8 cellular contexts compared by ENCODE assay signal in genomic region chr1:26035203-26035958, GRCh38. TPM values are rescaled to one million over a fixed set of nuclear protein-coding genes. Genes with fewer than 3 reads are reported as not detected.
A peak's percentile ranks its signal among the peaks of the same experiment; 100 is the strongest.
DNase-seq lines count a peak whose midpoint lies in the region; ATAC-seq lines count a peak whose summit lies in the region.

No MANE protein-coding gene starts in this region.

- H3K36me3 ChIP-seq in CD4-positive, CD25-positive, alpha-beta regulatory T cell (ENCODE audit: control insufficient read depth, insufficient read depth, low read length): no peaks in the 10 kb centered on the region
- no peaks in the 10 kb centered on the region for H3K36me3 ChIP-seq in mesenchymal stem cell (ENCODE audit: control insufficient read depth in 1 of 2, insufficient read depth in 2 of 2, low read depth in 1 of 2, low read length in 2 of 2)

- peaks cover 18% of the 10 kb centered on the region for H3K4me1 ChIP-seq in CD4-positive, CD25-positive, alpha-beta regulatory T cell (ENCODE audit: control insufficient read depth, insufficient read depth, low read length, poor library complexity, severe bottlenecking)
- H3K4me1 ChIP-seq in mesenchymal stem cell (ENCODE audit: control insufficient read depth, insufficient read depth, low read depth, low read length): peaks cover 19% of the 10 kb centered on the region

- peak overlapping the region in 1 of 2 experiments; percentile 61 for H2BK12ac ChIP-seq in mesenchymal stem cell (ENCODE audit: low read length in 2 of 2)

- no peaks in the 10 kb centered on the region for H3K36me3 Mint-ChIP-seq in CD4-positive, CD25-positive, alpha-beta regulatory T cell
- peaks cover 14% of the 10 kb centered on the region for H3K36me3 Mint-ChIP-seq in effector memory CD8-positive, alpha-beta T cell (ENCODE audit: insufficient read depth)

- DNase-seq in CD4-positive, CD25-positive, alpha-beta regulatory T cell: peak; percentile 90 to 93 (median 91)
- DNase-seq in HS-5 (ENCODE audit: low read depth) (peak; percentile 68), mesenchymal stem cell (peak; percentile 94)
- peak; percentile 79 for DNase-seq in NK-92 treated with Interleukin-12 subunit alpha and Interleukin-12 subunit beta, amount 100 ng/mL, for 24 hours (lab: John Stamatoyannopoulos, UW)
- peak; percentile 70 to 87 (median 72) for DNase-seq in activated CD8-positive, alpha-beta memory T cell treated with anti-CD3 and anti-CD28 coated beads for 48 hours (ENCODE audit: low read depth in 2 of 3, low spot score in 2 of 3)
- DNase-seq in effector memory CD8-positive, alpha-beta T cell: peak; percentile 86 to 87 (median 87)
- peak; percentile 87 for DNase-seq in stimulated activated CD8-positive, alpha-beta memory T cell treated with anti-CD3 and anti-CD28 coated beads, Interleukin-12 subunit alpha, Interleukin-12 subunit beta, amount 100 ng/mL, for 1 hour (ENCODE audit: low read depth)

- H3K79me1 ChIP-seq in mesenchymal stem cell (replicated peaks; ENCODE audit: low read length, poor library complexity, severe bottlenecking): no peaks in the 10 kb centered on the region

- no peak overlapping the region for H4K91ac ChIP-seq in mesenchymal stem cell (ENCODE audit: low read length)

- peak overlapping the region; percentile 64 to 67 for H3K18ac ChIP-seq in mesenchymal stem cell (ENCODE audit: low read depth in 1 of 2, low read length in 2 of 2)

- H3K9ac ChIP-seq in mesenchymal stem cell (ENCODE audit: low read length): peak overlapping the region; percentile 79

- no peaks in the 10 kb centered on the region for H3K9me3 ChIP-seq in CD4-positive, CD25-positive, alpha-beta regulatory T cell (ENCODE audit: control insufficient read depth in 2 of 2, low read length in 2 of 2)
- H3K9me3 ChIP-seq in mesenchymal stem cell (ENCODE audit: control insufficient read depth, low read length): no peaks in the 10 kb centered on the region

- peak overlapping the region; percentile 95 for H2AFZ ChIP-seq in mesenchymal stem cell (ENCODE audit: low read depth, low read length)

- H3K4me3 Mint-ChIP-seq in CD4-positive, CD25-positive, alpha-beta regulatory T cell: peak overlapping the region; percentile 95 to 99 (median 97)
- H3K4me3 Mint-ChIP-seq in effector memory CD8-positive, alpha-beta T cell: peak overlapping the region; percentile 96 to 97

- H3K14ac ChIP-seq in mesenchymal stem cell (ENCODE audit: low read length in 2 of 2): peak overlapping the region in 1 of 2 experiments; percentile 69

- H4K8ac ChIP-seq in mesenchymal stem cell (ENCODE audit: low read length): peak overlapping the region; percentile 64

- H2AK5ac ChIP-seq in mesenchymal stem cell (ENCODE audit: low read length, severe bottlenecking): no peak overlapping the region

- WGBS in mesenchymal stem cell: under 1% methylated on average over 56 of the region's 60 CpGs

- peaks cover 0 to 19% (median 8%) of the 10 kb centered on the region in 4 donors for H3K4me1 Mint-ChIP-seq in CD4-positive, CD25-positive, alpha-beta regulatory T cell
- peaks cover 13 to 21% of the 10 kb centered on the region in 2 donors for H3K4me1 Mint-ChIP-seq in effector memory CD8-positive, alpha-beta T cell (ENCODE audit: low read depth in 2 of 2)

- H2BK120ac ChIP-seq in mesenchymal stem cell (ENCODE audit: low read depth, low read length): no peak overlapping the region

- H2BK5ac ChIP-seq in mesenchymal stem cell (ENCODE audit: low read depth, low read length, poor library complexity, severe bottlenecking): no peak overlapping the region

- peak overlapping the region; percentile 84 to 96 (median 95) for H3K27ac Mint-ChIP-seq in CD4-positive, CD25-positive, alpha-beta regulatory T cell
- peak overlapping the region; percentile 74 to 91 for H3K27ac Mint-ChIP-seq in effector memory CD8-positive, alpha-beta T cell

- no peaks in the 10 kb centered on the region for H3K9me3 Mint-ChIP-seq in CD4-positive, CD25-positive, alpha-beta regulatory T cell
- no peaks in the 10 kb centered on the region for H3K9me3 Mint-ChIP-seq in effector memory CD8-positive, alpha-beta T cell

- peaks cover 38% of the 10 kb centered on the region for H3K27me3 Mint-ChIP-seq in CD4-positive, CD25-positive, alpha-beta regulatory T cell
- peaks cover 9 to 48% of the 10 kb centered on the region in 2 donors for H3K27me3 Mint-ChIP-seq in effector memory CD8-positive, alpha-beta T cell

- H2BK15ac ChIP-seq in mesenchymal stem cell (ENCODE audit: low read depth, poor library complexity, severe bottlenecking): peak overlapping the region; percentile 65

- peak; percentile 94 to 95 for ATAC-seq in CD4-positive, CD25-positive, alpha-beta regulatory T cell (ENCODE audit: low read depth in 2 of 2)
- peak; percentile 83 for ATAC-seq in GM19467 (IDR thresholded peaks at IDR 0.05; ENCODE audit: unreplicated experiment)
- ATAC-seq in effector memory CD8-positive, alpha-beta T cell (replicated peaks): peak; percentile 95

- H3K23ac ChIP-seq in mesenchymal stem cell (ENCODE audit: low read length in 2 of 2): peak overlapping the region in 1 of 2 experiments; percentile 78

- peak overlapping the region; percentile 59 for H3K4me3 ChIP-seq in CD4-positive, CD25-positive, alpha-beta regulatory T cell (ENCODE audit: low read depth, low read length)
- peak overlapping the region; percentile 73 to 91 for H3K4me3 ChIP-seq in mesenchymal stem cell (ENCODE audit: insufficient read depth in 1 of 2, low read depth in 1 of 2, low read length in 2 of 2)

- no peaks in the 10 kb centered on the region for H3K27me3 ChIP-seq in CD4-positive, CD25-positive, alpha-beta regulatory T cell (ENCODE audit: control insufficient read depth, insufficient read depth, low read length)
- H3K27me3 ChIP-seq in mesenchymal stem cell (ENCODE audit: control insufficient read depth in 1 of 2, insufficient read depth in 1 of 2, low read length in 2 of 2): peaks cover 0 to 57% of the 10 kb centered on the region in 2 experiments

- peak overlapping the region in 1 of 2 experiments; percentile 13 for H3K4ac ChIP-seq in mesenchymal stem cell (ENCODE audit: low read depth in 1 of 2, low read length in 2 of 2)

- peak overlapping the region; percentile 90 for H3K4me2 ChIP-seq in mesenchymal stem cell (ENCODE audit: low read length, poor library complexity, severe bottlenecking)

- H3K27ac ChIP-seq in CD4-positive, CD25-positive, alpha-beta regulatory T cell (ENCODE audit: insufficient read depth, low read length, poor library complexity, severe bottlenecking): peak overlapping the region; percentile 76
- H3K27ac ChIP-seq in mesenchymal stem cell (ENCODE audit: low read length, poor library complexity, severe bottlenecking): peak overlapping the region; percentile 31

RNA-seq across cellular contexts. Expression of gene SLC30A2, which starts 10.5 kb away (rescaled TPM):
- total RNA-seq in CD4-positive, CD25-positive, alpha-beta regulatory T cell: not detected
- polyA plus RNA-seq in CD4-positive, CD25-positive, alpha-beta regulatory T cell: under 1 TPM in 1 of 4 donors, not detected in 3; 0.07 TPM
- not detected for polyA plus RNA-seq in mesenchymal stem cell (2013, experiment 1 of 2)
- polyA plus RNA-seq in mesenchymal stem cell (2013, experiment 2 of 2): not detected

RNA-seq across cellular contexts. Expression of gene EXTL1, which starts 13.8 kb away (rescaled TPM):
- not detected for total RNA-seq in CD4-positive, CD25-positive, alpha-beta regulatory T cell
- polyA plus RNA-seq in CD4-positive, CD25-positive, alpha-beta regulatory T cell: under 1 TPM in 1 of 4 donors, not detected in 3; 0.22 TPM
- polyA plus RNA-seq in mesenchymal stem cell (2013, experiment 1 of 2): 0.41 TPM
- polyA plus RNA-seq in mesenchymal stem cell (2013, experiment 2 of 2): 0.38 TPM

RNA-seq across cellular contexts. Expression of gene TRIM63, which starts 32.0 kb away (rescaled TPM):
- not detected for total RNA-seq in CD4-positive, CD25-positive, alpha-beta regulatory T cell
- not detected for polyA plus RNA-seq in CD4-positive, CD25-positive, alpha-beta regulatory T cell
- polyA plus RNA-seq in mesenchymal stem cell (2013, experiment 1 of 2): 0.77 TPM
- 0.88 TPM for polyA plus RNA-seq in mesenchymal stem cell (2013, experiment 2 of 2)

RNA-seq across cellular contexts. Expression of gene PAFAH2, which starts 37.5 kb away (rescaled TPM):
- total RNA-seq in CD4-positive, CD25-positive, alpha-beta regulatory T cell: 10.7 TPM
- 10 to 100 TPM; 12.4 to 26.3 (median 17.7) TPM for polyA plus RNA-seq in CD4-positive, CD25-positive, alpha-beta regulatory T cell
- polyA plus RNA-seq in mesenchymal stem cell (2013, experiment 1 of 2): 7.8 TPM
- 7.5 TPM for polyA plus RNA-seq in mesenchymal stem cell (2013, experiment 2 of 2)

Comparison
In these comparisons a context has a peak if more than half of its experiments do, and no peak if none do; other contexts are left out.
1. Peak in every context shown above with its lines: DNase-seq, ATAC-seq, H3K4me3 ChIP-seq and H3K27ac ChIP-seq.